In the genomic region with DNA sequence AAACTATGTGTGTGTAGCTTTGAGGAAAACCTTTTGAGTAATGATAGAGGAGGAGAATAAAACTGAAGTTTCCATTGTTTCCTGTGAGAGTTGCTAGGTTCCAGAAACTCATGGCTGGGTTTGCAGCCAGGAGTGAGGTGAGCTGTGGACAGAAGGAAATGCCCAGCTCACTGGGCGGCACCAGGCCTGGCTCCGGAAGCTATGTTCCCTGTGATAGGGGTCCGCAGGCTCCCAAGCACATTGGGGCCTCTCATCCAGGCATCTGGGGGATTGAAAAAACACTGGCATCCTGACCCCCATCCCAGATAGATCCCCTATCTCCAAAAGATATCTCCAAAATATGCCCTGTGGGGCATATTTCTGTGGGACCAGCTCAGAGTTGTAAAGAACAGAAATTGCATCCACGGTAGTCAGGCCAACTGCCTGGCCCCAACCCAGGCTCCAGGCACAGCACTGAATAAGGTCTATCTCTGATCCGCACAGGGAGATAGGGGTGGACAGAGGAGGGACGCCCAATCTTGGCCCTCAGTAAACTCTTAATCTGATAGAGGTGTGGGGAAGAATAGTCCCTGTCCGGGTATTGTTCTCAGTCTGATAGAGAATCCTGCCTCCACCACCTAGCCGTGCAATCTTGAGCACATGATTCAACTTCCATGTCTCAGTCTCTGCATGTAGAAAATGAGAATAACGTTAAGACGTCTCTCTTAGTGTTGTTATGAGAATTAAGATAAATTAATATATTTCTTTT, we compare ENCODE assay signal across 9 cellular contexts. TPM values are rescaled to one million over a fixed set of nuclear protein-coding genes. Genes with fewer than 3 reads are reported as not detected.
DNase-seq lines count a peak whose midpoint lies in the region; ATAC-seq and TF ChIP-seq lines count a peak whose summit lies in the region.
"Had no signal": no experiment of that assay in that cellular context is flagged by ENCODE, and none has a peak within 500 bp of the region (broad histone marks: within the 10 kb centered on the region; RNA-seq: fewer than 3 reads in every experiment).

No MANE protein-coding gene starts in this region.

- H3K36me3 Mint-ChIP-seq in CD8-positive, alpha-beta T cell, result peaks cover 4% of the 10 kb centered on the region
- no peaks in the 10 kb centered on the region for H3K36me3 Mint-ChIP-seq in activated CD4-positive, alpha-beta memory T cell treated with anti-CD3 and anti-CD28 coated beads for 36 hours

- H3K14ac ChIP-seq in trophoblast cell (ENCODE audit: low read length), result no peak overlapping the region

- peak overlapping the region; percentile 91 for H3K4me3 Mint-ChIP-seq in CD8-positive, alpha-beta T cell
- H3K4me3 Mint-ChIP-seq in activated CD4-positive, alpha-beta memory T cell treated with anti-CD3 and anti-CD28 coated beads for 36 hours, result peak overlapping the region; percentile 42

- POLR2A ChIA-PET in CD8-positive, alpha-beta T cell (lab: Charles Lee), result no interaction called here
- POLR2A ChIA-PET in activated CD4-positive, alpha-beta memory T cell treated with anti-CD3 and anti-CD28 coated beads for 36 hours (lab: Charles Lee), result no interaction called here

- H3K4ac ChIP-seq in trophoblast cell (ENCODE audit: low read depth, low read length), result peak overlapping the region; percentile 41

- no peak overlapping the region for H3K27ac Mint-ChIP-seq in CD8-positive, alpha-beta T cell
- no peak overlapping the region for H3K27ac Mint-ChIP-seq in activated CD4-positive, alpha-beta memory T cell treated with anti-CD3 and anti-CD28 coated beads for 36 hours

- H3K4me1 Mint-ChIP-seq in CD8-positive, alpha-beta T cell (ENCODE audit: low read depth), result peaks cover 23% of the 10 kb centered on the region
- H3K4me1 Mint-ChIP-seq in activated CD4-positive, alpha-beta memory T cell treated with anti-CD3 and anti-CD28 coated beads for 36 hours (ENCODE audit: low read depth), result peaks cover 11% of the 10 kb centered on the region

- CTCF ChIA-PET in CD8-positive, alpha-beta T cell (lab: Charles Lee), result interaction anchor here (1.1 kb wide), 1 partner anchor 24 kb away, joined by 5 read pairs; no protein-coding TSS in a partner anchor
- CTCF ChIA-PET in activated CD4-positive, alpha-beta memory T cell treated with anti-CD3 and anti-CD28 coated beads for 36 hours (lab: Charles Lee), result interaction anchor here (1.0 to 1.5 kb wide), 2 partner anchors 25 to 80 kb away, joined by 3 to 6 read pairs; no protein-coding TSS in a partner anchor

- TF ChIP-seq CTCF in CD8-positive, alpha-beta T cell (IDR thresholded peaks at IDR 0.05), result no peak
- no peak for TF ChIP-seq CTCF in fibroblast of lung (conservative IDR thresholded peaks at IDR 0.05 in 1 of 2, IDR thresholded peaks at IDR 0.05 in 1 of 2; ENCODE audit: low read depth in 1 of 2, low read length in 2 of 2)

- H2AFZ ChIP-seq in fibroblast of lung (ENCODE audit: low read length), result no peak overlapping the region
- peak overlapping the region; percentile 19 for H2AFZ ChIP-seq in trophoblast cell (ENCODE audit: insufficient read depth, low read length, poor library complexity)

- H3K4me2 ChIP-seq in fibroblast of lung (ENCODE audit: extremely low read depth, insufficient read depth, low read length) (no peak overlapping the region), trophoblast cell (ENCODE audit: low read length) (no peak overlapping the region)

- peaks cover 30% of the 10 kb centered on the region for H3K79me1 ChIP-seq in trophoblast cell (ENCODE audit: low read length)

- peaks cover 13% of the 10 kb centered on the region for H3K27me3 Mint-ChIP-seq in CD8-positive, alpha-beta T cell (ENCODE audit: low read depth)
- H3K27me3 Mint-ChIP-seq in activated CD4-positive, alpha-beta memory T cell treated with anti-CD3 and anti-CD28 coated beads for 36 hours, result peaks cover 12% of the 10 kb centered on the region

- H3K36me3 ChIP-seq in CD8-positive, alpha-beta T cell (ENCODE audit: insufficient read depth, low read length), result no peaks in the 10 kb centered on the region
- H3K36me3 ChIP-seq in fibroblast of lung (ENCODE audit: control insufficient read depth, insufficient read depth, low read length), result peaks cover 2% of the 10 kb centered on the region
- no peaks in the 10 kb centered on the region for H3K36me3 ChIP-seq in trophoblast cell (ENCODE audit: control insufficient read depth in 1 of 2, insufficient read depth in 2 of 2, low read length in 2 of 2)

- no peak for ATAC-seq in CD8-positive, alpha-beta T cell
- ATAC-seq in HG03097 (IDR thresholded peaks at IDR 0.05; ENCODE audit: low FRiP score, unreplicated experiment), result no peak

- H3K79me2 ChIP-seq in fibroblast of lung (ENCODE audit: control insufficient read depth, insufficient read depth, low read length) (peaks cover 26% of the 10 kb centered on the region), trophoblast cell (ENCODE audit: control insufficient read depth, insufficient read depth, low read length, poor library complexity) (peaks cover 26% of the 10 kb centered on the region)

- H2BK12ac ChIP-seq in trophoblast cell (ENCODE audit: low read length), result peak overlapping the region; percentile 4

- H3K4me1 ChIP-seq in CD8-positive, alpha-beta T cell (ENCODE audit: insufficient read depth, low read length), result peaks cover 13% of the 10 kb centered on the region
- H3K4me1 ChIP-seq in fibroblast of lung (ENCODE audit: control insufficient read depth, extremely low read depth, insufficient read depth, low read length), result peaks cover 21% of the 10 kb centered on the region
- H3K4me1 ChIP-seq in trophoblast cell (ENCODE audit: control insufficient read depth in 1 of 2, insufficient read depth in 2 of 2, low read length in 2 of 2), result peaks cover 31 to 45% of the 10 kb centered on the region in 2 experiments

- H2BK5ac ChIP-seq in trophoblast cell (ENCODE audit: low read depth, low read length, poor library complexity), result no peak overlapping the region

- intact Hi-C loops in CD8-positive, alpha-beta T cell (cut with DNase I, micrococcal nuclease), result no loop called here
- intact Hi-C loops in activated CD4-positive, alpha-beta memory T cell treated with anti-CD3 and anti-CD28 coated beads for 36 hours (cut with micrococcal nuclease), result no loop called here

- no peak for DNase-seq in CD8-positive, alpha-beta T cell
- no peak for DNase-seq in activated CD4-positive, alpha-beta memory T cell treated with anti-CD3 and anti-CD28 coated beads for 36 hours
- peak in 1 of 2 donors; percentile 58 for DNase-seq in fibroblast of lung (ENCODE audit: low read depth in 2 of 2)
- DNase-seq in trophoblast cell, result peak; percentile 88 to 92
- DNase-seq in NCI-H345 treated with DMSO at 0.1 percent for 48 hours (lab: John Stamatoyannopoulos, UW; ENCODE audit: unreplicated experiment), result no peak
- no peak for DNase-seq in pons (ENCODE audit: low spot score)
- DNase-seq in mucosa of gallbladder (ENCODE audit: low spot score), result no peak
- DNase-seq: activated CD4-positive, alpha-beta T cell treated with anti-CD3 and anti-CD28 coated beads, Interleukin-2, amount 50 U/mL, for 4 hours had no signal

- H3K23ac ChIP-seq in trophoblast cell (ENCODE audit: low read length), result no peak overlapping the region

- no peak overlapping the region for H3K4me3 ChIP-seq in CD8-positive, alpha-beta T cell (ENCODE audit: low read depth, low read length)
- H3K4me3 ChIP-seq in fibroblast of lung (replicated peaks in 1 of 4; ENCODE audit: control extremely low read depth in 1 of 4, insufficient read depth in 1 of 4, low read depth in 3 of 4, low read length in 4 of 4), result no peak overlapping the region
- H3K4me3 ChIP-seq in trophoblast cell (ENCODE audit: low read depth, low read length), result no peak overlapping the region

- no peak overlapping the region for H3K27ac ChIP-seq in CD8-positive, alpha-beta T cell (ENCODE audit: low read depth, low read length)
- H3K27ac ChIP-seq in fibroblast of lung (ENCODE audit: insufficient read depth, low read length) (peak overlapping the region; percentile 22), trophoblast cell (ENCODE audit: low read depth, low read length) (no peak overlapping the region)

- no peak overlapping the region for H3K18ac ChIP-seq in trophoblast cell (ENCODE audit: low read length)

- H3K9me3 ChIP-seq in CD8-positive, alpha-beta T cell (ENCODE audit: low read length), result no peaks in the 10 kb centered on the region
- no peaks in the 10 kb centered on the region for H3K9me3 ChIP-seq in fibroblast of lung (ENCODE audit: control insufficient read depth, insufficient read depth, low read depth, low read length)
- H3K9me3 ChIP-seq in trophoblast cell (ENCODE audit: insufficient read depth, low read depth, low read length), result no peaks in the 10 kb centered on the region

- no peak overlapping the region for H4K12ac ChIP-seq in trophoblast cell (ENCODE audit: low read depth, low read length)

- H2BK120ac ChIP-seq in trophoblast cell (ENCODE audit: insufficient read depth, low read length, poor library complexity), result peak overlapping the region; percentile 49

- no peaks in the 10 kb centered on the region for H3K27me3 ChIP-seq in CD8-positive, alpha-beta T cell (ENCODE audit: insufficient read depth, low read length)
- H3K27me3 ChIP-seq in fibroblast of lung (ENCODE audit: control insufficient read depth, insufficient read depth, low read length) (no peaks in the 10 kb centered on the region), trophoblast cell (ENCODE audit: insufficient read depth, low read length) (no peaks in the 10 kb centered on the region)

- WGBS in trophoblast cell (ENCODE audit: extremely low coverage, insufficient coverage, insufficient read length), result no CpG with 5 or more reads among the region's 10 CpGs

- H4K91ac ChIP-seq in trophoblast cell (ENCODE audit: low read depth, low read length), result peak overlapping the region; percentile 59

- no peaks in the 10 kb centered on the region for H3K9me3 Mint-ChIP-seq in CD8-positive, alpha-beta T cell
- H3K9me3 Mint-ChIP-seq in activated CD4-positive, alpha-beta memory T cell treated with anti-CD3 and anti-CD28 coated beads for 36 hours, result no peaks in the 10 kb centered on the region

- no peaks in the 10 kb centered on the region for H4K20me1 ChIP-seq in fibroblast of lung (ENCODE audit: control insufficient read depth, extremely low read depth, insufficient read depth, low read length)

- no peak overlapping the region for H2AK5ac ChIP-seq in trophoblast cell (ENCODE audit: low read length)

- no peak overlapping the region for H4K8ac ChIP-seq in trophoblast cell (ENCODE audit: low read depth, low read length)

- H3K9ac ChIP-seq in fibroblast of lung (ENCODE audit: insufficient read depth, low read length) (no peak overlapping the region), trophoblast cell (ENCODE audit: low read length) (no peak overlapping the region)

RNA-seq across cellular contexts. Expression of a gene that starts 1.9 kb away (rescaled TPM):
- 1 to 10 TPM; 3.6 to 5.1 TPM for total RNA-seq in CD8-positive, alpha-beta T cell
- total RNA-seq in activated CD4-positive, alpha-beta memory T cell treated with anti-CD3 and anti-CD28 coated beads for 36 hours, result 1 to 10 TPM; 2.8 to 3.7 TPM
- 49.8 and 88.4 TPM in 2 replicates for total RNA-seq in fibroblast of lung
- 21.2 and 40.7 TPM in 2 replicates for polyA plus RNA-seq in fibroblast of lung
- 91.8 and 196 TPM in 2 replicates for polyA plus RNA-seq in fibroblast of lung (2012)
- polyA minus RNA-seq in fibroblast of lung (ENCODE audit: low replicate concordance), result 177 and 384 TPM in 2 replicates
- polyA plus RNA-seq in trophoblast cell (2013), result 97.2 and 106 TPM in 2 replicates
- 746 TPM for total RNA-seq in mucosa of gallbladder

RNA-seq across cellular contexts. Expression of a gene that starts 37.9 kb away (rescaled TPM):
- total RNA-seq in CD8-positive, alpha-beta T cell, result not detected
- total RNA-seq in activated CD4-positive, alpha-beta memory T cell treated with anti-CD3 and anti-CD28 coated beads for 36 hours, result not detected
- not detected in 2 replicates for total RNA-seq in fibroblast of lung
- polyA plus RNA-seq in fibroblast of lung, result not detected in 2 replicates
- polyA plus RNA-seq in fibroblast of lung (2012), result not detected in 2 replicates
- not detected in 2 replicates for polyA minus RNA-seq in fibroblast of lung (ENCODE audit: low replicate concordance)
- polyA plus RNA-seq in trophoblast cell (2013), result not detected in 2 replicates
- 13.7 TPM for total RNA-seq in mucosa of gallbladder

Comparison
In these comparisons a context has a peak if more than half of its experiments do, and no peak if none do; other contexts are left out.
1. DNase-seq: peak in trophoblast cell (2 of 2); none in CD8-positive, alpha-beta T cell (0 of 7), activated CD4-positive, alpha-beta memory T cell treated with anti-CD3 and anti-CD28 coated beads for 36 hours (single experiment), NCI-H345 treated with DMSO at 0.1 percent for 48 hours (single experiment), pons (single experiment) and mucosa of gallbladder (single experiment).
2. RNA of a gene that starts 37.9 kb away (total RNA-seq): 13.7 TPM in mucosa of gallbladder (single experiment); not detected in CD8-positive, alpha-beta T cell, not detected in activated CD4-positive, alpha-beta memory T cell treated with anti-CD3 and anti-CD28 coated beads for 36 hours and not detected in fibroblast of lung; every median in the first group is over 10 times any median in the second.